Comparison of ENCODE assay signal across 11 cellular contexts in the genomic region with DNA sequence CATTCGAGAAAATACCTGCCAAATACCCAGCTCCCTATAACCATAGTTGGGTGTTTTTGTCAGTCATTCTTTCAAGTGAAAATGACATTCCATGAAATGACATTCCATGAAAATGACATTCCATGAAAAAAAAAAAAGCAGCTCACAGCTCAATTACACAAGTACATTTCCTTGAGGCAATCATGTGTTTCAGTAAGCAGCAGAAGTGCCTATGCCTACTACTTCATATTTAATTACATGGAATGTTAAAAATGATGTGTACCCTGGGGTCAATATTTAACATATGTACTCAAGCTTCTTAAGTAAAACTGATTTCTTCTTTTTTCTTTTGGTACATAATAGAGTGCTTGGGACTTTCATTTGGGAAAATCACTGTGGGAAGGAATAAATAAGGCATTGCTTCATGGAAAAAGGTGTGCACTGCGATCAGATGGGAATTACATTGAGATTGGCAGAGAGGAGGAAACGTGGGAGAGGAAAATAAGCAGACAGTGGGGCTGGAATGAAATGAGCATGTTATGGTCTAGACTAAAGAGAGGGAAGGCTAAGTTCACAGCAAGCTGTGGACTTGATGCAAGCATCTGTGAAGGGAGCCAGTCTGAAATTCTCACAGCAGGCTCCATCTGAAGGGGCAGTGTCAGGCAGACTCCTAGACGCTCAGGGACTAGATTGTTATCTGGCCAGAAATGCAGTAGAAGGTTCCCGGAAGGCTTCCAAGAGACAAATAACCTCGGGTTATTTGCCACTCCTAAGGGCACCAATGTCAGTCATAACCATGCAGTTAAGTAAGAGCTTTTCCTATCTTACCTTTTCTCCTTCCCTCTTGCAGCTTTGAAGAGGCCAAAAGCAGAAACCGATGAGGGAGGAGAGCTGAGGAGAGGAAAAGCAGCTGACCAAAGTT. TPM values are rescaled to one million over a fixed set of nuclear protein-coding genes. Genes with fewer than 3 reads are reported as not detected.
A peak's percentile ranks its signal among the peaks of the same experiment; 100 is the strongest.
DNase-seq lines count a peak whose midpoint lies in the region; ATAC-seq and TF ChIP-seq lines count a peak whose summit lies in the region.
"Had no signal": no experiment of that assay in that cellular context is flagged by ENCODE, and none has a peak within 500 bp of the region (broad histone marks: within the 10 kb centered on the region; RNA-seq: fewer than 3 reads in every experiment).

No MANE protein-coding gene starts in this region.

- in situ Hi-C loops in GM23248 (cut with MboI) = no loop called here

- H3K9me3 ChIP-seq in GM23248 (ENCODE audit: low read depth) = no peaks in the 10 kb centered on the region

- TF ChIP-seq CTCF in 22Rv1 (IDR thresholded peaks at IDR 0.05) (no peak), VCaP (conservative IDR thresholded peaks at IDR 0.05) (no peak)

- H3K36me3 ChIP-seq in GM23248 (ENCODE audit: low read depth) = no peaks in the 10 kb centered on the region

- H3K9me2 ChIP-seq in GM23248 (ENCODE audit: insufficient read depth) = no peaks in the 10 kb centered on the region

- H3K27ac ChIP-seq in 22Rv1 (peak overlapping the region; percentile 86), GM23248 (no peak overlapping the region), VCaP (peak overlapping the region; percentile 45)

- H3K27me3 ChIP-seq in GM23248 (replicated peaks; ENCODE audit: insufficient read depth) = no peaks in the 10 kb centered on the region

- no peaks in the 10 kb centered on the region for H3K4me1 ChIP-seq in GM23248 (ENCODE audit: insufficient read depth)

- no peaks in the 10 kb centered on the region for H4K20me1 ChIP-seq in GM23248 (ENCODE audit: insufficient read depth)

- H2AFZ ChIP-seq in GM23248 = peak overlapping the region; percentile 51; the same call in 1 of the 2 replicates

- intact Hi-C loops in left ventricle myocardium superior (cut with micrococcal nuclease) = no loop called here

- 49 to 55% methylated on average over 7 of the region's 7 CpGs for WGBS in GM23248 (ENCODE audit: low coverage in 1 of 2, low lambda C conversion rate in 2 of 2, missing lambda C conversion rate in 2 of 2), 2 experiments

- H3K9ac ChIP-seq in GM23248 = no peak overlapping the region

- no peak overlapping the region for H3K4me3 ChIP-seq in GM23248
- H3K4me3 ChIP-seq: lung had no signal

- H3K4me2 ChIP-seq in GM23248 (ENCODE audit: unreplicated experiment) = no peak overlapping the region

- ATAC-seq in stimulated activated naive CD8-positive, alpha-beta T cell treated with anti-CD3 and anti-CD28 coated beads, Interleukin-15, Interleukin-2, amounts not matched to agents 100 U/mL and 50 U/mL, for 24 hours = no peak
- no peak for ATAC-seq in GM21825 (IDR thresholded peaks at IDR 0.05; ENCODE audit: unreplicated experiment)
- no peak for ATAC-seq in left ventricle myocardium superior

- peak; percentile 8 for DNase-seq in GM23248
- DNase-seq in kidney glomerular epithelial cell (lab: John Stamatoyannopoulos, UW) = peak; percentile 78
- DNase-seq in AG08395 (ENCODE audit: low spot score) = no peak
- no peak for DNase-seq in stimulated activated naive CD8-positive, alpha-beta T cell treated with anti-CD3 and anti-CD28 coated beads, Interleukin-15, Interleukin-2, amounts not matched to agents 100 U/mL and 50 U/mL, for 24 hours
- no peak for DNase-seq in left ventricle myocardium superior
- DNase-seq: NCI-H2029 treated with DMSO at 0.1 percent for 48 hours had no signal

- H3F3A ChIP-seq in GM23248 (ENCODE audit: insufficient read depth) = no peaks in the 10 kb centered on the region

- H3K79me2 ChIP-seq in GM23248 (ENCODE audit: insufficient read depth) = no peaks in the 10 kb centered on the region

RNA-seq across cellular contexts. Expression of gene SPATA9, which starts 15.2 kb away (rescaled TPM):
- 0.22 TPM in 1 of 2 replicates, not detected in the other for total RNA-seq in GM23248 (2014; rRNA removed; shearing (Covaris generic))
- polyA plus RNA-seq in GM23248 (2016; fragmentation: Nextera tagmentation; extraction: Ambion mirVana) = 0.71 and 0.96 TPM in 2 replicates
- not detected for total RNA-seq in left ventricle myocardium superior
- total RNA-seq: glomerular endothelial cell had no signal

RNA-seq across cellular contexts. Expression of gene RHOBTB3, which starts 33.1 kb away (rescaled TPM):
- total RNA-seq in GM23248 (2014; rRNA removed; shearing (Covaris generic)) = 202 and 214 TPM in 2 replicates
- polyA plus RNA-seq in GM23248 (2016; fragmentation: Nextera tagmentation; extraction: Ambion mirVana) = 147 and 149 TPM in 2 replicates
- total RNA-seq in left ventricle myocardium superior = 90.0 TPM

RNA-seq across cellular contexts. Expression of gene RFESD, which starts 51.5 kb away (rescaled TPM):
- total RNA-seq in GM23248 (2014; rRNA removed; shearing (Covaris generic)) = 0.38 and 1.2 TPM in 2 replicates
- 4.6 and 6.6 TPM in 2 replicates for polyA plus RNA-seq in GM23248 (2016; fragmentation: Nextera tagmentation; extraction: Ambion mirVana)
- 6.0 TPM for total RNA-seq in left ventricle myocardium superior

Comparison
In these comparisons a context has a peak if more than half of its experiments do, and no peak if none do; other contexts are left out.
1. DNase-seq: peak in GM23248 (single experiment) and kidney glomerular epithelial cell (single experiment); none in AG08395 (single experiment), stimulated activated naive CD8-positive, alpha-beta T cell treated with anti-CD3 and anti-CD28 coated beads, Interleukin-15, Interleukin-2, amounts not matched to agents 100 U/mL and 50 U/mL, for 24 hours (single experiment) and left ventricle myocardium superior (single experiment).